7 cellular contexts compared by ENCODE assay signal in the genomic region with DNA sequence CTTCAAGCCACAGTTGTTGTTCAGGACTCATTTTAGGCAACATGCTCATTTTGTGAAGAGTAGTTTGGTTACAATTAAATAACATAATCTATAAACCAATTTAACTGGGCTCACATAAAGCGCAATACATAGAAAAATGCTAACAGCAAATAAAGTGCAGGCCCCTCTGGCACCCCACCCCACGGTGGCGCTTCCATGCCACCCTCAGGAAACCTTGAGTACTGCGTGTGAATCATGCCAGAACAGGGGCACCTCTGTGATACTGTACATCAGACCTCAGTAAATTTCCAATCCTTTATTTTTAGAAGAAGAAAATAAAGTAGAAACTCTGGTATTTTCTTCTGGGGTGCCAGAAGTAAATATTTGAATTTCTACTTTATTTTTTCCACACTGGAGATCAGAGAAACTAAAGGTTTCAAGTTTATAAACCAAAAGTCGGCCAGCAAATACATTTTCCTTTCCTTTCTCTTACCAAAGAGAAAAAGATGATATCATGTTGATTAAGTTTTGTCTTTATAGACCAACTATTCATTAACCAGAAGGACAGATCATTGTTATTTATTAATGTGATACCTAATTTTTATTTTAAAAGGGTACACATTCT.
DNase-seq lines count a peak whose midpoint lies in the region; ATAC-seq, FAIRE-seq and TF ChIP-seq lines count a peak whose summit lies in the region.

No MANE protein-coding gene starts in this region.

- no peak overlapping the region for H3K4me3 ChIP-seq in DND-41 (ENCODE audit: low read depth in 1 of 2, low read length in 2 of 2)
- no peak overlapping the region for H3K4me3 ChIP-seq in endothelial cell of umbilical vein (replicated peaks in 1 of 3; ENCODE audit: insufficient read depth in 1 of 3, low read depth in 1 of 3, low read length in 3 of 3)
- H3K4me3 ChIP-seq in gastrocnemius medialis, result no peak overlapping the region

- no peak overlapping the region for H3K27ac Mint-ChIP-seq in natural killer cell

- H3K36me3 ChIP-seq in DND-41 (ENCODE audit: insufficient read depth, low read length) (no peaks in the 10 kb centered on the region), endothelial cell of umbilical vein (ENCODE audit: control insufficient read depth in 2 of 2, extremely low read depth in 1 of 2, insufficient read depth in 2 of 2, low read length in 2 of 2) (no peaks in the 10 kb centered on the region), gastrocnemius medialis (no peaks in the 10 kb centered on the region)

- dilution Hi-C loops in endothelial cell of umbilical vein (cut with MboI; ENCODE audit: extremely low pct_ligation_motif_present, low sequenced_read_pairs), result no loop called here

- no peak overlapping the region for H3K9ac ChIP-seq in DND-41 (ENCODE audit: low read depth, low read length)
- H3K9ac ChIP-seq in endothelial cell of umbilical vein (replicated peaks; ENCODE audit: extremely low read depth, insufficient read depth, low read length), result no peak overlapping the region

- peak; percentile 75 for TF ChIP-seq CTCF in DND-41 (IDR thresholded peaks at IDR 0.05; ENCODE audit: borderline replicate concordance, extremely low read depth, low read length, poor library complexity, severe bottlenecking)
- TF ChIP-seq CTCF in endothelial cell of umbilical vein (IDR thresholded peaks at IDR 0.05; ENCODE audit: extremely low read depth in 1 of 2, insufficient read depth in 1 of 2, low read depth in 1 of 2, low read length in 2 of 2), result peak; percentile 84 to 87
- TF ChIP-seq CTCF in gastrocnemius medialis (IDR thresholded peaks at IDR 0.05 in 4 of 5, conservative IDR thresholded peaks at IDR 0.05 in 1 of 5), result peak in 3 of 5 experiments; percentile 22 to 48 (median 40)
- TF ChIP-seq CTCF in natural killer cell (IDR thresholded peaks at IDR 0.05), result no peak

- H2AFZ ChIP-seq in DND-41 (ENCODE audit: low read depth, low read length), result no peak overlapping the region
- H2AFZ ChIP-seq in endothelial cell of umbilical vein (ENCODE audit: low read depth, low read length), result no peak overlapping the region

- no peaks in the 10 kb centered on the region for H4K20me1 ChIP-seq in DND-41 (ENCODE audit: insufficient read depth, low read length)
- no peaks in the 10 kb centered on the region for H4K20me1 ChIP-seq in endothelial cell of umbilical vein (replicated peaks; ENCODE audit: control insufficient read depth, extremely low read depth, insufficient read depth, low read length)

- H3K9me1 ChIP-seq in endothelial cell of umbilical vein (replicated peaks; ENCODE audit: control insufficient read depth, extremely low read depth, insufficient read depth, low read length), result no peaks in the 10 kb centered on the region

- peak; percentile 43 for FAIRE-seq in endothelial cell of umbilical vein (lab: Jason Lieb, UNC)

- no peak overlapping the region for H3K4me3 Mint-ChIP-seq in natural killer cell

- DNase-seq in DND-41, result peak; percentile 30
- peak; percentile 67 for DNase-seq in OCI-M1 (lab: John Stamatoyannopoulos, UW)
- DNase-seq in endothelial cell of umbilical vein (ENCODE audit: low read depth, low spot score), result peak; percentile 58
- DNase-seq in gastrocnemius medialis, result no peak
- no peak for DNase-seq in natural killer cell

- no peaks in the 10 kb centered on the region for H3K9me3 Mint-ChIP-seq in natural killer cell

- in situ Hi-C loops in gastrocnemius medialis (cut with MboI; ENCODE audit: low sequenced_read_pairs in 4 of 4), result no loop called here

- POLR2A ChIA-PET in endothelial cell of umbilical vein (lab: Charles Lee), result no interaction called here

- TF ChIP-seq POLR2A in endothelial cell of umbilical vein (IDR thresholded peaks at IDR 0.05; ENCODE audit: low read depth, low read length) (no peak), gastrocnemius medialis (IDR thresholded peaks at IDR 0.05) (no peak)

- H3K4me2 ChIP-seq in DND-41 (ENCODE audit: insufficient read depth, low read length) (no peak overlapping the region), endothelial cell of umbilical vein (ENCODE audit: insufficient read depth, low read length) (no peak overlapping the region)

- H3K9me3 ChIP-seq in DND-41 (ENCODE audit: insufficient read depth, low read length, severe bottlenecking), result no peaks in the 10 kb centered on the region
- H3K9me3 ChIP-seq in endothelial cell of umbilical vein (replicated peaks; ENCODE audit: control insufficient read depth, insufficient read depth, low read length), result no peaks in the 10 kb centered on the region
- H3K9me3 ChIP-seq in gastrocnemius medialis, result no peaks in the 10 kb centered on the region

- H3K36me3 Mint-ChIP-seq in natural killer cell, result no peaks in the 10 kb centered on the region

- intact Hi-C loops in endothelial cell of umbilical vein (cut with micrococcal nuclease), result loop anchor here (1.0 to 10.0 kb wide), 8 partner anchors 192 to 1228 kb away; a partner anchor contains a TSS
- intact Hi-C loops in gastrocnemius medialis (cut with DNase I; ENCODE audit: low total_unique reads), result no loop called here
- intact Hi-C loops in natural killer cell (cut with micrococcal nuclease), result no loop called here

- no peaks in the 10 kb centered on the region for H3K27me3 Mint-ChIP-seq in natural killer cell (ENCODE audit: low read depth in 2 of 2)

- no peaks in the 10 kb centered on the region for H3K4me1 Mint-ChIP-seq in natural killer cell

- no TSS peak for BruUV-seq in endothelial cell of umbilical vein (replicated peaks; lab: Mats Ljungman, UMichigan)

- H3K4me1 ChIP-seq in DND-41 (ENCODE audit: insufficient read depth, low read length) (no peaks in the 10 kb centered on the region), endothelial cell of umbilical vein (ENCODE audit: control insufficient read depth, extremely low read depth, insufficient read depth, low read length) (peaks cover 4% of the 10 kb centered on the region), gastrocnemius medialis (no peaks in the 10 kb centered on the region)

- H3K27me3 ChIP-seq in DND-41 (ENCODE audit: insufficient read depth, low read length, poor library complexity) (no peaks in the 10 kb centered on the region), endothelial cell of umbilical vein (ENCODE audit: control insufficient read depth in 2 of 2, insufficient read depth in 2 of 2, low read length in 2 of 2) (no peaks in the 10 kb centered on the region), gastrocnemius medialis (no peaks in the 10 kb centered on the region)

- no peaks in the 10 kb centered on the region for H3K79me2 ChIP-seq in DND-41 (ENCODE audit: insufficient read depth, low read length)
- no peaks in the 10 kb centered on the region for H3K79me2 ChIP-seq in endothelial cell of umbilical vein (ENCODE audit: control insufficient read depth, insufficient read depth, low read length)

- no peak overlapping the region for H3K27ac ChIP-seq in DND-41 (ENCODE audit: low read length)
- no peak overlapping the region for H3K27ac ChIP-seq in endothelial cell of umbilical vein (ENCODE audit: insufficient read depth, low read depth, low read length)
- H3K27ac ChIP-seq in gastrocnemius medialis, result no peak overlapping the region

- ATAC-seq in DND-41 (ENCODE audit: insufficient read depth, low read depth) (peak; percentile 84), GM18870 (IDR thresholded peaks at IDR 0.05; ENCODE audit: unreplicated experiment) (peak; percentile 78), HG03135 (IDR thresholded peaks at IDR 0.05; ENCODE audit: unreplicated experiment) (peak; percentile 79), gastrocnemius medialis (no peak), natural killer cell (no peak)

- CTCF ChIA-PET in endothelial cell of umbilical vein (lab: Charles Lee), result interaction anchor here (0.7 to 5.6 kb wide), 13 partner anchors 13 to 1229 kb away, joined by 3 to 57 read pairs (median 5); no protein-coding TSS in a partner anchor

TF ChIP-seq in endothelial cell of umbilical vein, 7 proteins besides CTCF, POLR2A, EP300 and RAD21:
- no peak for TF ChIP-seq POLR2AphosphoS5 (IDR thresholded peaks at IDR 0.05; ENCODE audit: insufficient read depth, low read depth, low read length)

Comparison
In these comparisons a context has a peak if more than half of its experiments do, and no peak if none do; other contexts are left out.
1. ATAC-seq: peak in DND-41 (single experiment), GM18870 (single experiment) and HG03135 (single experiment); none in gastrocnemius medialis (0 of 2) and natural killer cell (0 of 3).
2. DNase-seq: peak in DND-41 (single experiment), OCI-M1 (single experiment) and endothelial cell of umbilical vein (single experiment); none in gastrocnemius medialis (0 of 2) and natural killer cell (single experiment).